ENCODE assay signal across 18 cellular contexts in genomic region chr1:244412116-244412639, GRCh38.
"Had no signal": no experiment of that assay in that cellular context is flagged by ENCODE, and none has a peak within 500 bp of the region (broad histone marks: within the 10 kb centered on the region; RNA-seq: fewer than 3 reads in every experiment).

No MANE protein-coding gene starts in this region.

- H3K27me3 Mint-ChIP-seq: activated naive CD4-positive, alpha-beta T cell treated with anti-CD3 and anti-CD28 coated beads, Interleukin-2, amount 10 ng/mL, durations not matched to agents 7 days and 5 days; dendritic cell treated with granulocyte-macrophage colony-stimulating factor and Interleukin-4, amounts not matched to agents 40 ng/mL and 50 ng/mL, for 4 days; naive thymus-derived CD8-positive, alpha-beta T cell; T-helper 17 cell had no signal

- DNase-seq: activated CD4-positive, alpha-beta T cell treated with anti-CD3 and anti-CD28 coated beads, Interleukin-2, amount 50 U/mL, for 4 hours; activated effector memory CD4-positive, alpha-beta T cell treated with Interleukin-2 at 50 U/mL for 16 hours; activated naive CD4-positive, alpha-beta T cell treated with anti-CD3 and anti-CD28 coated beads, Interleukin-2, amount 10 ng/mL, durations not matched to agents 7 days and 5 days; effector memory CD4-positive, alpha-beta T cell; left cardiac atrium; mesenchymal stem cell; naive thymus-derived CD8-positive, alpha-beta T cell; right lobe of liver; small intestine; stimulated activated CD4-positive, alpha-beta T cell treated with anti-CD3 and anti-CD28 coated beads, Interleukin-15, amount 100 ng/mL, for 24 hours; stimulated activated CD4-positive, alpha-beta T cell treated with anti-CD3 and anti-CD28 coated beads, Interleukin-4, amount 100 ng/mL, for 1 hour; stomach; T-helper 17 cell; upper lobe of right lung; WERI-Rb-1 had no signal

- H3K4me1 ChIP-seq: parathyroid adenoma, right lobe of liver, stomach, upper lobe of right lung had no signal

- H3K4me1 Mint-ChIP-seq: activated naive CD4-positive, alpha-beta T cell treated with anti-CD3 and anti-CD28 coated beads, Interleukin-2, amount 10 ng/mL, durations not matched to agents 7 days and 5 days had no signal

- H3K27ac Mint-ChIP-seq: activated naive CD4-positive, alpha-beta T cell treated with anti-CD3 and anti-CD28 coated beads, Interleukin-2, amount 10 ng/mL, durations not matched to agents 7 days and 5 days; dendritic cell treated with granulocyte-macrophage colony-stimulating factor and Interleukin-4, amounts not matched to agents 40 ng/mL and 50 ng/mL, for 4 days; T-helper 17 cell had no signal

- H3K27ac ChIP-seq: parathyroid adenoma, right lobe of liver, stomach, thoracic aorta, upper lobe of right lung, WERI-Rb-1 had no signal

- H3K4me3 ChIP-seq: right lobe of liver, stomach, thoracic aorta, upper lobe of right lung had no signal

- H3K4me3 Mint-ChIP-seq: activated naive CD4-positive, alpha-beta T cell treated with anti-CD3 and anti-CD28 coated beads, Interleukin-2, amount 10 ng/mL, durations not matched to agents 7 days and 5 days; dendritic cell treated with granulocyte-macrophage colony-stimulating factor and Interleukin-4, amounts not matched to agents 40 ng/mL and 50 ng/mL, for 4 days; naive thymus-derived CD8-positive, alpha-beta T cell; T-helper 17 cell had no signal

- ATAC-seq: left cardiac atrium; naive thymus-derived CD8-positive, alpha-beta T cell; right lobe of liver; T-helper 17 cell; upper lobe of right lung had no signal

- H3K9me3 Mint-ChIP-seq: activated naive CD4-positive, alpha-beta T cell treated with anti-CD3 and anti-CD28 coated beads, Interleukin-2, amount 10 ng/mL, durations not matched to agents 7 days and 5 days; dendritic cell treated with granulocyte-macrophage colony-stimulating factor and Interleukin-4, amounts not matched to agents 40 ng/mL and 50 ng/mL, for 4 days; naive thymus-derived CD8-positive, alpha-beta T cell had no signal

- H3K9me3 ChIP-seq: right lobe of liver, stomach, thoracic aorta, upper lobe of right lung had no signal

- H3K27me3 ChIP-seq: right lobe of liver, stomach, upper lobe of right lung had no signal
